ENCODE assay signal across 8 cellular contexts in genomic region chr20:39600156-39600555, GRCh38.
"Had no signal": no experiment of that assay in that cellular context is flagged by ENCODE, and none has a peak within 500 bp of the region (broad histone marks: within the 10 kb centered on the region; RNA-seq: fewer than 3 reads in every experiment).

No MANE protein-coding gene starts in this region.

- DNase-seq: GDM1, GF-D8 had no signal

- H3K4me3 ChIP-seq: GM12878 had no signal

- ATAC-seq: GM12878 had no signal

- FAIRE-seq: G401.6, GM12878, GM12891, GM12892, GM18507, GM19239 had no signal
